ENCODE assay signal across 8 cellular contexts in the genomic region with DNA sequence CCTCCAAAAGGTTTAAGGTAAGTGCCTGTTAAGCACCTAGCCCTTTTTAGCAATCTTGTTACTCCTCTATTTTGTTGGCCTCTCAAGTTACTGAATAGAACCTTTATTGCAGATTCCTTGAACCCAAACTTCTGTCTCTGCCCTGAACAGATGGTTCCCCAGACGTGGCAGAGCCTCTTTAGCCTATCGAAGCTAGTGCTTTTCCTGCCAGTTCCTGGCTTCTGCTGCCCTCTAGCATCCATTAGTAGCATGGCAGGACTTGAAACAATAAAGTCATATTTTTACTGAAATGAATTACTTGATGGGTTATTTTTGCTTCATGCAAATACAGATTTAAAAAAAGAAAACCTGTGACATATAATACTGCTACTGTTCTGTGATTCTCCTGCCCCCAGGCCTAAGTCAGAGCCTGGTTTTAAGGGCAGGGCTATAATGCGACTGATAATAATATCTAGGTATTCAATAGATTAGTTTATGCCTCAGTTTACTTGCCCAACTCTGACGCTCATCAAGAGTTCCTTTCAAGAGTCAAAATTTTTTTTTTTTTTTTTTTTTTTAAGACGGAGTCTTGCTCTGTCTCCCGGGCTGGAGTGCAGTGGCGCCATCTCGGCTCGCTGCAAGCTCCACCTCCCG.
A peak's percentile ranks its signal among the peaks of the same experiment; 100 is the strongest.
DNase-seq lines count a peak whose midpoint lies in the region; ATAC-seq and TF ChIP-seq lines count a peak whose summit lies in the region.

No MANE protein-coding gene starts in this region.

- TF ChIP-seq CTCF in fibroblast of lung (conservative IDR thresholded peaks at IDR 0.05 in 1 of 2, IDR thresholded peaks at IDR 0.05 in 1 of 2; ENCODE audit: low read depth in 1 of 2, low read length in 2 of 2) (peak; percentile 72 to 89), neural progenitor cell (IDR thresholded peaks at IDR 0.05) (peak; percentile 90)

- no peaks in the 10 kb centered on the region for H3K36me3 ChIP-seq in fibroblast of lung (ENCODE audit: control insufficient read depth, insufficient read depth, low read length)
- H3K36me3 ChIP-seq in neural progenitor cell = no peaks in the 10 kb centered on the region

- H3F3A ChIP-seq in neural progenitor cell (ENCODE audit: low read depth) = no peaks in the 10 kb centered on the region

- no peak overlapping the region for H3K4me3 ChIP-seq in fibroblast of lung (replicated peaks in 1 of 4; ENCODE audit: control extremely low read depth in 1 of 4, insufficient read depth in 1 of 4, low read depth in 3 of 4, low read length in 4 of 4)
- H3K4me3 ChIP-seq in neural progenitor cell = no peak overlapping the region

- ATAC-seq in GM21390 (IDR thresholded peaks at IDR 0.05; ENCODE audit: unreplicated experiment) = peak; percentile 99
- ATAC-seq in HG03571 (IDR thresholded peaks at IDR 0.05; ENCODE audit: unreplicated experiment) = peak; percentile 92

- H3K27ac ChIP-seq in fibroblast of lung (ENCODE audit: insufficient read depth, low read length) (no peak overlapping the region), neural progenitor cell (no peak overlapping the region)

- H3K27me3 ChIP-seq in fibroblast of lung (ENCODE audit: control insufficient read depth, insufficient read depth, low read length) = no peaks in the 10 kb centered on the region
- H3K27me3 ChIP-seq in neural progenitor cell = no peaks in the 10 kb centered on the region

- no peaks in the 10 kb centered on the region for H3K9me3 Mint-ChIP-seq in neural progenitor cell

- H3K9me3 ChIP-seq in fibroblast of lung (ENCODE audit: control insufficient read depth, insufficient read depth, low read depth, low read length) = no peaks in the 10 kb centered on the region
- H3K9me3 ChIP-seq in neural progenitor cell (ENCODE audit: low read depth) = no peaks in the 10 kb centered on the region

- H4K20me1 ChIP-seq in fibroblast of lung (ENCODE audit: control insufficient read depth, extremely low read depth, insufficient read depth, low read length) (no peaks in the 10 kb centered on the region), neural progenitor cell (ENCODE audit: low read depth) (no peaks in the 10 kb centered on the region)

- DNase-seq in EL (peak; percentile 47), NCI-H69 (lab: John Stamatoyannopoulos, UW) (peak; percentile 91), fibroblast of lung (ENCODE audit: low read depth in 2 of 2) (peak; percentile 56 to 72), neural progenitor cell (ENCODE audit: low spot score) (peak; percentile 70), amniotic stem cell (lab: John Stamatoyannopoulos, UW) (no peak)
- DNase-seq in activated CD8-positive, alpha-beta memory T cell treated with anti-CD3 and anti-CD28 coated beads, Interleukin-2, amount 50 U/mL, for 1 hour (ENCODE audit: extremely low read depth) = peak; percentile 7

- H2AFZ ChIP-seq in fibroblast of lung (ENCODE audit: low read length) (no peak overlapping the region), neural progenitor cell (replicated peaks) (peak overlapping the region; percentile 55)

- H3K79me2 ChIP-seq in fibroblast of lung (ENCODE audit: control insufficient read depth, insufficient read depth, low read length) = no peaks in the 10 kb centered on the region
- no peaks in the 10 kb centered on the region for H3K79me2 ChIP-seq in neural progenitor cell (ENCODE audit: low read depth)

- H3K4me1 ChIP-seq in fibroblast of lung (ENCODE audit: control insufficient read depth, extremely low read depth, insufficient read depth, low read length) (no peaks in the 10 kb centered on the region), neural progenitor cell (no peaks in the 10 kb centered on the region)

- no peaks in the 10 kb centered on the region for H3K36me3 Mint-ChIP-seq in neural progenitor cell

- H3K4me1 Mint-ChIP-seq in neural progenitor cell = no peaks in the 10 kb centered on the region

- no peak overlapping the region for H3K4me2 ChIP-seq in fibroblast of lung (ENCODE audit: extremely low read depth, insufficient read depth, low read length)
- H3K4me2 ChIP-seq in neural progenitor cell = no peak overlapping the region

- no peak overlapping the region for H3K27ac Mint-ChIP-seq in neural progenitor cell

- H3K27me3 Mint-ChIP-seq in neural progenitor cell (ENCODE audit: insufficient read depth, low read depth) = no peaks in the 10 kb centered on the region

- H3K9ac ChIP-seq in fibroblast of lung (ENCODE audit: insufficient read depth, low read length) (no peak overlapping the region), neural progenitor cell (no peak overlapping the region)

- H3K4me3 Mint-ChIP-seq in neural progenitor cell = no peak overlapping the region
